Comparison of ENCODE assay signal across 8 cellular contexts in genomic region chr2:17879137-17879912, GRCh38. TPM values are rescaled to one million over a fixed set of nuclear protein-coding genes. Genes with fewer than 3 reads are reported as not detected.
DNase-seq lines count a peak whose midpoint lies in the region; ATAC-seq and TF ChIP-seq lines count a peak whose summit lies in the region.

No MANE protein-coding gene starts in this region.

- TF ChIP-seq POLR2A in heart left ventricle (IDR thresholded peaks at IDR 0.05), result no peak

- H4K8ac ChIP-seq in H9 (replicated peaks; ENCODE audit: insufficient read length, low read depth, low read length), result no peak overlapping the region

- H3K4me3 Mint-ChIP-seq in H9, result peak overlapping the region; percentile 87 to 94
- H3K4me3 Mint-ChIP-seq in activated T-helper 17 cell treated with anti-CD3 and anti-CD28 coated beads, Interleukin-2, amount 50 U/mL, for 72 hours, result peak overlapping the region; percentile 26

- peaks cover 37% of the 10 kb centered on the region for H3K27me3 Mint-ChIP-seq in H9 (ENCODE audit: low read depth)
- H3K27me3 Mint-ChIP-seq in activated T-helper 17 cell treated with anti-CD3 and anti-CD28 coated beads, Interleukin-2, amount 50 U/mL, for 72 hours, result peaks cover 57% of the 10 kb centered on the region

- no peak overlapping the region for H2BK12ac ChIP-seq in H9 (ENCODE audit: insufficient read length, low read depth, low read length)

- ATAC-seq in activated T-helper 17 cell treated with anti-CD3 and anti-CD28 coated beads, Interleukin-2, amount 50 U/mL, for 72 hours (replicated peaks), result no peak
- ATAC-seq in heart left ventricle (peak; percentile 53 to 82 (median 80)), GM19324 (IDR thresholded peaks at IDR 0.05; ENCODE audit: low FRiP score, unreplicated experiment) (no peak)

- H3K9me3 Mint-ChIP-seq in H9, result peaks cover 0 to 2% of the 10 kb centered on the region in 2 experiments; a peak in 2 of 5 replicates
- peaks cover 3% of the 10 kb centered on the region for H3K9me3 Mint-ChIP-seq in activated T-helper 17 cell treated with anti-CD3 and anti-CD28 coated beads, Interleukin-2, amount 50 U/mL, for 72 hours

- H3T11ph ChIP-seq in H9 (ENCODE audit: low read length), result no peak overlapping the region

- no peak overlapping the region for H4K91ac ChIP-seq in H9 (ENCODE audit: insufficient read length, low read depth, low read length)

- no peak overlapping the region for H2BK20ac ChIP-seq in H9 (ENCODE audit: low read depth, low read length, poor library complexity, severe bottlenecking)

- H3K9ac ChIP-seq in H9 (ENCODE audit: extremely low read depth, insufficient read length, low read length), result peak overlapping the region; percentile 46

- H3K14ac ChIP-seq in H9 (ENCODE audit: insufficient read depth, low read length), result no peak overlapping the region; the same call in 1 of the 2 replicates

- H3K79me1 ChIP-seq in H9 (ENCODE audit: insufficient read depth, low read depth, low read length, poor library complexity, severe bottlenecking), result no peaks in the 10 kb centered on the region

- no peaks in the 10 kb centered on the region for H3K36me3 ChIP-seq in heart left ventricle

- no peaks in the 10 kb centered on the region for H3K4me1 ChIP-seq in H9 (ENCODE audit: insufficient read depth, low read length)
- peaks cover 0 to 23% (median 13%) of the 10 kb centered on the region in 12 donors for H3K4me1 ChIP-seq in heart left ventricle

- H2AK5ac ChIP-seq in H9 (ENCODE audit: insufficient read length, low read length), result no peak overlapping the region

- H2BK15ac ChIP-seq in H9 (ENCODE audit: low read depth, low read length), result no peak overlapping the region

- H3K4me2 ChIP-seq in H9 (ENCODE audit: insufficient read depth, insufficient read length, low read length), result peak overlapping the region; percentile 82

- H3K23me2 ChIP-seq in H9 (ENCODE audit: insufficient read length, low read depth, low read length, poor library complexity, severe bottlenecking), result peaks cover 12% of the 10 kb centered on the region

- peaks cover 9% of the 10 kb centered on the region; the same call in 1 of the 2 replicates for H3K27me3 ChIP-seq in H9 (ENCODE audit: insufficient read depth, low read length)
- H3K27me3 ChIP-seq in heart left ventricle, result peaks cover 0 to 55% (median 14%) of the 10 kb centered on the region in 9 donors

- no peak overlapping the region for H2AFZ ChIP-seq in H9 (ENCODE audit: low read length)

- H3K9me3 ChIP-seq in H9 (ENCODE audit: control insufficient read depth, low read depth, low read length), result no peaks in the 10 kb centered on the region
- H3K9me3 ChIP-seq in heart left ventricle, result peaks cover 0 to 3% (median 0%) of the 10 kb centered on the region in 12 donors

- no peak overlapping the region for H2BK120ac ChIP-seq in H9 (ENCODE audit: low read depth, low read length, poor library complexity, severe bottlenecking)

- intact Hi-C loops in heart left ventricle (cut with DNase I), result no loop called here
- intact Hi-C loops in posterior cingulate gyrus (cut with DNase I), result no loop called here

- peak overlapping the region; percentile 40 to 95 (median 85); a peak in 4 of 7 replicates for H3K27ac Mint-ChIP-seq in H9
- H3K27ac Mint-ChIP-seq in activated T-helper 17 cell treated with anti-CD3 and anti-CD28 coated beads, Interleukin-2, amount 50 U/mL, for 72 hours, result no peak overlapping the region

- DNase-seq in DMS53 (lab: John Stamatoyannopoulos, UW) (peak; percentile 94), H9 (peak; percentile 92), NCI-H2081 treated with DMSO at 0.1 percent for 48 hours (lab: John Stamatoyannopoulos, UW) (peak; percentile 16), heart left ventricle (peak; percentile 72 to 81 (median 74)), posterior cingulate gyrus (peak; percentile 15 to 90 (median 52)), mesenteric fat pad (ENCODE audit: low spot score) (no peak)

- no CpG with 5 or more reads among the region's 49 CpGs for WGBS in H9 (ENCODE audit: extremely low coverage, insufficient read length, low lambda C conversion rate)
- 3 to 6% (median 3%) methylated on average over 46 to 49 of the region's 49 CpGs for WGBS in heart left ventricle, 4 donors

- no peak overlapping the region for H4K5ac ChIP-seq in H9 (ENCODE audit: insufficient read length, low read depth, low read length)

- H3K4me3 ChIP-seq in heart left ventricle, result peak overlapping the region; percentile 65 to 88 (median 72)

- TF ChIP-seq CTCF in H9 (conservative IDR thresholded peaks at IDR 0.05) (peak; percentile 45), heart left ventricle (IDR thresholded peaks at IDR 0.05) (peak in 4 of 12 donors; percentile 9 to 52 (median 34))

- no peaks in the 10 kb centered on the region for H4K20me1 ChIP-seq in H9 (ENCODE audit: control insufficient read depth, insufficient read depth, insufficient read length)

- no peak overlapping the region for H3K4ac ChIP-seq in H9 (ENCODE audit: low read depth, low read length)

- H3K23ac ChIP-seq in H9 (ENCODE audit: insufficient read length, low read depth, low read length), result no peak overlapping the region

- H3K27ac ChIP-seq in H9 (ENCODE audit: insufficient read length, low read depth, low read length), result no peak overlapping the region
- peak overlapping the region in 10 of 12 donors; percentile 40 to 76 (median 64) for H3K27ac ChIP-seq in heart left ventricle

- no peak overlapping the region for H3K18ac ChIP-seq in H9 (ENCODE audit: insufficient read length, low read depth, low read length)

- no peak overlapping the region for H3K56ac ChIP-seq in H9 (ENCODE audit: insufficient read length, low read depth, low read length)

- H3K36me3 Mint-ChIP-seq in H9 (ENCODE audit: insufficient read depth in 1 of 3, low read depth in 3 of 3), result peaks cover 0 to 4% (median 2%) of the 10 kb centered on the region in 3 experiments; a peak in 3 of 7 replicates
- no peaks in the 10 kb centered on the region for H3K36me3 Mint-ChIP-seq in activated T-helper 17 cell treated with anti-CD3 and anti-CD28 coated beads, Interleukin-2, amount 50 U/mL, for 72 hours (ENCODE audit: low read depth)

- peaks cover 18 to 22% of the 10 kb centered on the region in 2 experiments for H3K4me1 Mint-ChIP-seq in H9
- no peaks in the 10 kb centered on the region for H3K4me1 Mint-ChIP-seq in activated T-helper 17 cell treated with anti-CD3 and anti-CD28 coated beads, Interleukin-2, amount 50 U/mL, for 72 hours

- H3K79me2 ChIP-seq in H9 (ENCODE audit: insufficient read depth, low read length), result peaks cover 4% of the 10 kb centered on the region; the same call in 1 of the 2 replicates

- no peak overlapping the region for H2BK5ac ChIP-seq in H9 (ENCODE audit: insufficient read length, low read length)

RNA-seq across cellular contexts. Expression of gene KCNS3, which starts 0.9 kb away (rescaled TPM):
- total RNA-seq in H9 (2021) (7.2 and 8.0 TPM in 2 replicates), heart left ventricle (1 to 10 TPM; 1.7 to 9.9 (median 2.7) TPM), mesenteric fat pad (1.1 TPM)
- not detected for total RNA-seq in activated T-helper 17 cell treated with anti-CD3 and anti-CD28 coated beads, Interleukin-2, amount 50 U/mL, for 72 hours
- polyA plus RNA-seq in heart left ventricle, result 1 to 10 TPM; 1.0 to 2.5 TPM

Comparison
In these comparisons a context has a peak if more than half of its experiments do, and no peak if none do; other contexts are left out.
1. ATAC-seq: peak in heart left ventricle (4 of 4); none in activated T-helper 17 cell treated with anti-CD3 and anti-CD28 coated beads, Interleukin-2, amount 50 U/mL, for 72 hours (single experiment) and GM19324 (single experiment).